ENCODE assay signal across 1 cellular context in the genomic region with DNA sequence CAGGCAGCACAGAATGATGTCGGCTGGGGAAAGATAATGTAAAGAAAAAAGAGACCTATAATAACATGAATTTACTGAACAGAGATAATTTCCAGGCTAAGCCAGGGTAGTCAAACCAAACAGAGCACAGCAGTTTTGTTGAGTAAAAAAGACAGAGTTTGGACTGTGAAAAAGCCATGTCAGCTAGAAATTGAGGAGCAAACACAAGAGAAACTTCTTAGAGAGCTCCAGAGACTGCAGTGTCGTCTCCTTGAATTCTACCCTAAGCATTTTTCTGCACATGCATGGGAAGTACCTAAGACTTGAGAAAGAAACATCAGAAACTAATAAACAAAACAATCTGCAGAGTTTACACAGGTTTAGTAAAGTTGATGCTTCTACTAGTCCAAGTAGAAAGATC.
TF ChIP-seq lines count a peak whose summit lies in the region.

No MANE protein-coding gene starts in this region.

TF ChIP-seq in HepG2, 621 proteins besides CTCF, POLR2A, EP300 and RAD21:
- TF ChIP-seq MAFK (conservative IDR thresholded peaks at IDR 0.05 in 1 of 2, IDR thresholded peaks at IDR 0.05 in 1 of 2; ENCODE audit: low read length in 2 of 2): peak; percentile 43 to 76
- peak; percentile 47; the same call in 1 of the 2 replicates for TF ChIP-seq MAFF (IDR thresholded peaks at IDR 0.05; ENCODE audit: low read depth, low read length)
- TF ChIP-seq, protein P1, sequence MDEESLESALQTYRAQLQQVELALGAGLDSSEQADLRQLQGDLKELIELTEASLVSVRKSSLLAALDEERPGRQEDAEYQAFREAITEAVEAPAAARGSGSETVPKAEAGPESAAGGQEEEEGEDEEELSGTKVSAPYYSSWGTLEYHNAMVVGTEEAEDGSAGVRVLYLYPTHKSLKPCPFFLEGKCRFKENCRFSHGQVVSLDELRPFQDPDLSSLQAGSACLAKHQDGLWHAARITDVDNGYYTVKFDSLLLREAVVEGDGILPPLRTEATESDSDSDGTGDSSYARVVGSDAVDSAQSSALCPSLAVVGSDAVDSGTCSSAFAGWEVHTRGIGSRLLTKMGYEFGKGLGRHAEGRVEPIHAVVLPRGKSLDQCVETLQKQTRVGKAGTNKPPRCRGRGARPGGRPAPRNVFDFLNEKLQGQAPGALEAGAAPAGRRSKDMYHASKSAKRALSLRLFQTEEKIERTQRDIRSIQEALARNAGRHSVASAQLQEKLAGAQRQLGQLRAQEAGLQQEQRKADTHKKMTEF (CRISPR knock-in tag; IDR thresholded peaks at IDR 0.05): no peak
